Comparison of ENCODE assay signal across 18 cellular contexts in genomic region chr1:28193701-28194161, GRCh38. TPM values are rescaled to one million over a fixed set of nuclear protein-coding genes. Genes with fewer than 3 reads are reported as not detected.
A peak's percentile ranks its signal among the peaks of the same experiment; 100 is the strongest.
DNase-seq lines count a peak whose midpoint lies in the region; FAIRE-seq and TF ChIP-seq lines count a peak whose summit lies in the region.
"Had no signal": no experiment of that assay in that cellular context is flagged by ENCODE, and none has a peak within 500 bp of the region (broad histone marks: within the 10 kb centered on the region; RNA-seq: fewer than 3 reads in every experiment).

No MANE protein-coding gene starts in this region.

- H3K27ac ChIP-seq in BLaER1 treated with 17β-estradiol and CSF1 and Interleukin-3, amounts not matched to agents 10 nM and 100 nM: peak overlapping the region in 1 of 11 experiments; percentile 1; a peak in 2 of 22 replicates
- H3K27ac ChIP-seq in endodermal cell (ENCODE audit: low read depth, low read length) (no peak overlapping the region), small intestine (ENCODE audit: low read depth in 1 of 2, low read length in 1 of 2) (no peak overlapping the region)
- H3K27ac ChIP-seq: dorsolateral prefrontal cortex, prostate gland had no signal

- H3K4me3 Mint-ChIP-seq in endodermal cell: no peak overlapping the region

- peaks cover 6% of the 10 kb centered on the region for H3K36me3 Mint-ChIP-seq in endodermal cell (ENCODE audit: low read depth)

- intact Hi-C loops in lower leg skin (cut with DNase I; ENCODE audit: low total_unique reads): no loop called here

- TF ChIP-seq CTCF in endodermal cell (conservative IDR thresholded peaks at IDR 0.05): no peak
- no peak for TF ChIP-seq CTCF in lower leg skin (IDR thresholded peaks at IDR 0.05)

- H3K9me3 ChIP-seq in BLaER1 treated with 17β-estradiol and CSF1 and Interleukin-3, amounts not matched to agents 10 nM and 100 nM (replicated peaks in 1 of 11): no peaks in the 10 kb centered on the region
- no peaks in the 10 kb centered on the region for H3K9me3 ChIP-seq in endodermal cell (ENCODE audit: control insufficient read depth, low read length)
- H3K9me3 ChIP-seq in small intestine (ENCODE audit: control insufficient read depth, low read depth): no peaks in the 10 kb centered on the region
- H3K9me3 ChIP-seq: prostate gland, upper lobe of left lung had no signal

- WGBS in endodermal cell (ENCODE audit: insufficient coverage in 1 of 2, insufficient read length in 1 of 2), 2 experiments: 79 to 92% methylated on average over 4 to 8 of the region's 8 CpGs
- 36 to 54% methylated on average over 8 of the region's 8 CpGs for WGBS in lower leg skin, 2 donors
- 44 to 63% (median 61%) methylated on average over 7 to 8 of the region's 8 CpGs for WGBS in small intestine, 3 donors

- H3K4me2 ChIP-seq in BLaER1 treated with 17β-estradiol and CSF1 and Interleukin-3, amounts not matched to agents 10 nM and 100 nM: peak overlapping the region in 10 of 11 experiments; percentile 2 to 69 (median 43); a peak in 17 of 22 replicates

- no peaks in the 10 kb centered on the region for H3K27me3 Mint-ChIP-seq in endodermal cell (ENCODE audit: insufficient read depth)

- TF ChIP-seq POLR2A in lower leg skin (IDR thresholded peaks at IDR 0.05): no peak
- TF ChIP-seq POLR2A in GM12892 (IDR thresholded peaks at IDR 0.05; ENCODE audit: low read depth, low read length): no peak

- peaks cover 1% of the 10 kb centered on the region for H3K9me3 Mint-ChIP-seq in endodermal cell

- no peaks in the 10 kb centered on the region for H3K27me3 ChIP-seq in BLaER1 treated with 17β-estradiol and CSF1 and Interleukin-3, amounts not matched to agents 10 nM and 100 nM
- H3K27me3 ChIP-seq in endodermal cell (ENCODE audit: control insufficient read depth, insufficient read depth, low read length, poor library complexity, severe bottlenecking): no peaks in the 10 kb centered on the region
- H3K27me3 ChIP-seq in small intestine (ENCODE audit: control insufficient read depth in 2 of 2, insufficient read depth in 2 of 2, low read length in 2 of 2): no peaks in the 10 kb centered on the region
- H3K27me3 ChIP-seq: dorsolateral prefrontal cortex, upper lobe of left lung had no signal

- H3K9ac ChIP-seq in BLaER1 treated with 17β-estradiol and CSF1 and Interleukin-3, amounts not matched to agents 10 nM and 100 nM: peak overlapping the region in 2 of 11 experiments; percentile 3 to 23; a peak in 3 of 22 replicates
- H3K9ac ChIP-seq in endodermal cell (ENCODE audit: extremely low read depth, low read length, poor library complexity, severe bottlenecking): no peak overlapping the region

- peaks cover 44 to 77% (median 57%) of the 10 kb centered on the region in 10 experiments for H3K4me1 ChIP-seq in BLaER1 treated with 17β-estradiol and CSF1 and Interleukin-3, amounts not matched to agents 10 nM and 100 nM
- H3K4me1 ChIP-seq in endodermal cell (ENCODE audit: control insufficient read depth, insufficient read depth, low read length) (no peaks in the 10 kb centered on the region), small intestine (ENCODE audit: control insufficient read depth in 2 of 2, insufficient read depth in 1 of 2, low read depth in 1 of 2, low read length in 1 of 2) (no peaks in the 10 kb centered on the region)
- H3K4me1 ChIP-seq: prostate gland had no signal

- peaks cover 11% of the 10 kb centered on the region for H3K4me1 Mint-ChIP-seq in endodermal cell

- DNase-seq in HPDE6-E6E7 (ENCODE audit: extremely low spot score) (peak; percentile 97), endodermal cell (peak; percentile 92), lower leg skin (ENCODE audit: low spot score in 2 of 2) (peak; percentile 36 to 68), hypothalamus (lab: John Stamatoyannopoulos, UW) (no peak), NCI-H1048 (lab: John Stamatoyannopoulos, UW) (no peak), small intestine (no peak), GM12892 (ENCODE audit: insufficient read length) (no peak)
- DNase-seq: activated CD4-positive, alpha-beta T cell treated with anti-CD3 and anti-CD28 coated beads, Interleukin-2, amount 50 U/mL, for 1 hour; activated gamma-delta T cell treated with Interleukin-2 at 50 U/mL for 16 hours; IMR-90; NCI-H1436; NCI-H510A; stimulated activated CD4-positive, alpha-beta T cell treated with anti-CD3 and anti-CD28 coated beads, Interleukin-1b, Interleukin-23, amount 100 ng/mL, for 48 hours; T-helper 9 cell had no signal

- no peak for FAIRE-seq in small intestine (lab: Jason Lieb, UNC)
- no peak for FAIRE-seq in GM12892 (lab: Jason Lieb, UNC)

- H3K36me3 ChIP-seq in BLaER1 treated with 17β-estradiol and CSF1 and Interleukin-3, amounts not matched to agents 10 nM and 100 nM: peaks cover 4 to 12% (median 9%) of the 10 kb centered on the region in 11 experiments
- H3K36me3 ChIP-seq in endodermal cell (ENCODE audit: control insufficient read depth, insufficient read depth, low read length) (peaks cover 9% of the 10 kb centered on the region), small intestine (ENCODE audit: control insufficient read depth in 2 of 2, insufficient read depth in 2 of 2, low read length in 2 of 2) (peaks cover 2% of the 10 kb centered on the region in 2 donors)

- H3K4me3 ChIP-seq in BLaER1 treated with 17β-estradiol and CSF1 and Interleukin-3, amounts not matched to agents 10 nM and 100 nM: no peak overlapping the region
- H3K4me3 ChIP-seq in endodermal cell (ENCODE audit: low read length): no peak overlapping the region
- H3K4me3 ChIP-seq in lower leg skin (ENCODE audit: low read depth, poor library complexity, severe bottlenecking): no peak overlapping the region
- H3K4me3 ChIP-seq in small intestine (ENCODE audit: low read depth in 1 of 2, low read length in 2 of 2): no peak overlapping the region
- H3K4me3 ChIP-seq: dorsolateral prefrontal cortex, prostate gland, upper lobe of left lung had no signal

- H4K20me1 ChIP-seq in BLaER1 treated with 17β-estradiol and CSF1 and Interleukin-3, amounts not matched to agents 10 nM and 100 nM: peaks cover 0 to 26% (median 15%) of the 10 kb centered on the region in 11 experiments; a peak in 12 of 22 replicates

- H3K27ac Mint-ChIP-seq in endodermal cell: peak overlapping the region; percentile 15

RNA-seq across cellular contexts. Expression of gene PTAFR, which starts 17.2 kb away (rescaled TPM):
- under 1 TPM; 0.58 to 0.77 TPM for total RNA-seq in endodermal cell
- polyA plus RNA-seq in endodermal cell (2013, experiment 1 of 2): 0.14 TPM
- 0.17 TPM for polyA plus RNA-seq in endodermal cell (2013, experiment 2 of 2)
- 10 to 100 TPM in 1 of 4 donors, 1 to 10 TPM in 3; 2.7 to 10.2 (median 6.8) TPM for total RNA-seq in lower leg skin
- polyA plus RNA-seq in small intestine: 1 to 10 TPM; 1.1 to 5.2 (median 1.9) TPM
- 11.6 TPM for polyA plus RNA-seq in GM12892 (2012; ENCODE audit: missing spikeins)

RNA-seq across cellular contexts. Expression of gene DNAJC8, which starts 39.1 kb away (rescaled TPM):
- 100 to 1,000 TPM; 122 to 144 TPM for total RNA-seq in endodermal cell
- polyA plus RNA-seq in endodermal cell (2013, experiment 1 of 2): 137 TPM
- polyA plus RNA-seq in endodermal cell (2013, experiment 2 of 2): 131 TPM
- 10 to 100 TPM; 33.5 to 40.4 (median 35.3) TPM for total RNA-seq in lower leg skin
- 10 to 100 TPM; 62.2 to 72.7 (median 71.9) TPM for polyA plus RNA-seq in small intestine
- polyA plus RNA-seq in GM12892 (2012; ENCODE audit: missing spikeins): 114 TPM

RNA-seq across cellular contexts. Expression of gene ATP5IF1, which starts 42.2 kb away (rescaled TPM):
- 100 to 1,000 TPM; 182 to 222 TPM for total RNA-seq in endodermal cell
- polyA plus RNA-seq in endodermal cell (2013, experiment 1 of 2): 263 TPM
- polyA plus RNA-seq in endodermal cell (2013, experiment 2 of 2): 265 TPM
- 100 to 1,000 TPM; 125 to 326 (median 247) TPM for total RNA-seq in lower leg skin
- polyA plus RNA-seq in small intestine: 1,000 to 10,000 TPM in 1 of 3 donors, 100 to 1,000 TPM in 2; 763 to 1,616 (median 824) TPM
- polyA plus RNA-seq in GM12892 (2012; ENCODE audit: missing spikeins): 291 TPM

Comparison
In these comparisons a context has a peak if more than half of its experiments do, and no peak if none do; other contexts are left out.
1. DNase-seq: peak in HPDE6-E6E7 (single experiment), endodermal cell (single experiment) and lower leg skin (2 of 2); none in hypothalamus (0 of 51), NCI-H1048 (single experiment), small intestine (single experiment) and GM12892 (single experiment).